Comparison of ENCODE assay signal across 8 cellular contexts in the genomic region with DNA sequence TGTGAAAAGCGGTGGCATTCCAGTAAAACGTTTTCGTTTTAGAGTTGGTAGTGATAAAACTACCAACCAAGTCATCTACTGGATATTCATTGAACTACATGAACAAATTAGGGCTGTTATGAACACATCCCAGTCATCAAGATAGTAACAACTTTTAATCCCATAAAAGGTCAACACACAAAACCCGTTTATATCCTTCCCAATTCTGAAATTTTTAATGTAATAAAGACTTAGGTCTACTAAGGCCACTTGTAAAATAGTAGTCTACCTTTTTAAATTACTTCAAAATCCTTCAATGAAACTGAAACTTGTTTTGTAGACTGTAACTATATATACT. TPM values are rescaled to one million over a fixed set of nuclear protein-coding genes. Genes with fewer than 3 reads are reported as not detected.
A peak's percentile ranks its signal among the peaks of the same experiment; 100 is the strongest.
DNase-seq lines count a peak whose midpoint lies in the region; ATAC-seq, FAIRE-seq and TF ChIP-seq lines count a peak whose summit lies in the region.

No MANE protein-coding gene starts in this region.

- H3K9me3 Mint-ChIP-seq in activated naive CD4-positive, alpha-beta T cell treated with anti-CD3 and anti-CD28 coated beads, Interleukin-2, amount 50 U/mL, for 24 hours: no peaks in the 10 kb centered on the region
- H3K9me3 Mint-ChIP-seq in activated CD4-positive, alpha-beta memory T cell treated with anti-CD3 and anti-CD28 coated beads, Interleukin-2, amount 10 ng/mL, durations not matched to agents 7 days and 5 days: no peaks in the 10 kb centered on the region

- H3K9me1 ChIP-seq in keratinocyte (ENCODE audit: control insufficient read depth, extremely low read depth, insufficient read depth, low read length): peaks cover 3% of the 10 kb centered on the region

- peak; percentile 51 for FAIRE-seq in keratinocyte (lab: Jason Lieb, UNC)

- TF ChIP-seq CTCF in keratinocyte (optimal IDR thresholded peaks at IDR 0.05 in 1 of 3, IDR thresholded peaks at IDR 0.05 in 1 of 3, conservative IDR thresholded peaks at IDR 0.05 in 1 of 3; ENCODE audit: extremely low read depth in 1 of 3, insufficient read depth in 2 of 3, low read length in 3 of 3) (no peak), upper lobe of right lung (IDR thresholded peaks at IDR 0.05) (no peak)

- H3K27me3 ChIP-seq in keratinocyte (ENCODE audit: control insufficient read depth, extremely low read depth, insufficient read depth, low read length) (no peaks in the 10 kb centered on the region), upper lobe of right lung (no peaks in the 10 kb centered on the region)

- H3K36me3 ChIP-seq in keratinocyte (ENCODE audit: control insufficient read depth in 2 of 2, extremely low read depth in 1 of 2, insufficient read depth in 2 of 2, low read length in 2 of 2) (peaks cover 0 to 3% of the 10 kb centered on the region in 2 experiments), upper lobe of right lung (peaks cover 6% of the 10 kb centered on the region)

- ATAC-seq in upper lobe of right lung: no peak
- no peak for ATAC-seq in GM18858 (IDR thresholded peaks at IDR 0.05; ENCODE audit: unreplicated experiment)

- H3K9me3 ChIP-seq in keratinocyte (ENCODE audit: control insufficient read depth, low read depth, low read length) (no peaks in the 10 kb centered on the region), upper lobe of right lung (no peaks in the 10 kb centered on the region)

- peak overlapping the region; percentile 96 for H3K27ac Mint-ChIP-seq in activated naive CD4-positive, alpha-beta T cell treated with anti-CD3 and anti-CD28 coated beads, Interleukin-2, amount 50 U/mL, for 24 hours
- H3K27ac Mint-ChIP-seq in activated CD4-positive, alpha-beta memory T cell treated with anti-CD3 and anti-CD28 coated beads, Interleukin-2, amount 10 ng/mL, durations not matched to agents 7 days and 5 days: peak overlapping the region; percentile 82

- H3K4me2 ChIP-seq in keratinocyte (ENCODE audit: control insufficient read depth, extremely low read depth, insufficient read depth, low read depth, low read length): peak overlapping the region; percentile 99

- peak overlapping the region; percentile 95 for H3K4me3 Mint-ChIP-seq in activated naive CD4-positive, alpha-beta T cell treated with anti-CD3 and anti-CD28 coated beads, Interleukin-2, amount 50 U/mL, for 24 hours
- H3K4me3 Mint-ChIP-seq in activated CD4-positive, alpha-beta memory T cell treated with anti-CD3 and anti-CD28 coated beads, Interleukin-2, amount 10 ng/mL, durations not matched to agents 7 days and 5 days: peak overlapping the region; percentile 98

- peaks cover 60% of the 10 kb centered on the region for H3K79me2 ChIP-seq in keratinocyte (ENCODE audit: control insufficient read depth, insufficient read depth, low read length)

- H3K4me1 Mint-ChIP-seq in activated naive CD4-positive, alpha-beta T cell treated with anti-CD3 and anti-CD28 coated beads, Interleukin-2, amount 50 U/mL, for 24 hours: peaks cover 52% of the 10 kb centered on the region
- H3K4me1 Mint-ChIP-seq in activated CD4-positive, alpha-beta memory T cell treated with anti-CD3 and anti-CD28 coated beads, Interleukin-2, amount 10 ng/mL, durations not matched to agents 7 days and 5 days: peaks cover 35% of the 10 kb centered on the region

- no peak for DNase-seq in activated naive CD4-positive, alpha-beta T cell treated with anti-CD3 and anti-CD28 coated beads, Interleukin-2, amount 50 U/mL, for 16 hours
- no peak for DNase-seq in activated CD4-positive, alpha-beta memory T cell treated with anti-CD3 and anti-CD28 coated beads, Interleukin-2, amount 10 ng/mL, durations not matched to agents 7 days and 5 days
- DNase-seq in keratinocyte (ENCODE audit: low read depth, low spot score): no peak
- DNase-seq in upper lobe of right lung: no peak
- DNase-seq in NCI-H526 treated with DMSO at 0.1 percent for 48 hours (lab: John Stamatoyannopoulos, UW): no peak
- DNase-seq in NCI-H526 (lab: John Stamatoyannopoulos, UW): no peak

- dilution Hi-C loops in keratinocyte (cut with MboI; ENCODE audit: extremely low pct_ligation_motif_present, low sequenced_read_pairs): no loop called here

- POLR2A ChIA-PET in activated CD4-positive, alpha-beta memory T cell treated with anti-CD3 and anti-CD28 coated beads, Interleukin-2, amount 10 ng/mL, durations not matched to agents 7 days and 5 days (lab: Charles Lee): interaction anchor here (3.0 to 3.5 kb wide), 2 partner anchors 46 to 571 kb away, joined by 26 to 74 read pairs; partner anchors contain the start of genes KLLN and PTEN

- H4K20me1 ChIP-seq in keratinocyte (ENCODE audit: control insufficient read depth, extremely low read depth, insufficient read depth, low read length): no peaks in the 10 kb centered on the region

- CTCF ChIA-PET in activated CD4-positive, alpha-beta memory T cell treated with anti-CD3 and anti-CD28 coated beads, Interleukin-2, amount 10 ng/mL, durations not matched to agents 7 days and 5 days (lab: Charles Lee): no interaction called here

- intact Hi-C loops in upper lobe of right lung (cut with DNase I): no loop called here

- H3K4me1 ChIP-seq in keratinocyte (ENCODE audit: control insufficient read depth, extremely low read depth, insufficient read depth, low read length) (peaks cover 23% of the 10 kb centered on the region), upper lobe of right lung (peaks cover 23% of the 10 kb centered on the region)

- peak overlapping the region; percentile 98 for H3K9ac ChIP-seq in keratinocyte (ENCODE audit: control insufficient read depth, extremely low read depth, insufficient read depth, low read length)

- H3K4me3 ChIP-seq in keratinocyte (ENCODE audit: control insufficient read depth in 2 of 3, extremely low read depth in 1 of 3, insufficient read depth in 2 of 3, low read depth in 1 of 3, low read length in 3 of 3) (peak overlapping the region; percentile 75 to 98 (median 98)), upper lobe of right lung (peak overlapping the region; percentile 72)

- H3K36me3 Mint-ChIP-seq in activated naive CD4-positive, alpha-beta T cell treated with anti-CD3 and anti-CD28 coated beads, Interleukin-2, amount 50 U/mL, for 24 hours: peaks cover 7% of the 10 kb centered on the region
- H3K36me3 Mint-ChIP-seq in activated CD4-positive, alpha-beta memory T cell treated with anti-CD3 and anti-CD28 coated beads, Interleukin-2, amount 10 ng/mL, durations not matched to agents 7 days and 5 days (ENCODE audit: low read depth): peaks cover 30% of the 10 kb centered on the region

- H3K27ac ChIP-seq in keratinocyte (ENCODE audit: control insufficient read depth, insufficient read depth, low read length) (peak overlapping the region; percentile 94), upper lobe of right lung (no peak overlapping the region)

- H3K27me3 Mint-ChIP-seq in activated naive CD4-positive, alpha-beta T cell treated with anti-CD3 and anti-CD28 coated beads, Interleukin-2, amount 50 U/mL, for 24 hours: no peaks in the 10 kb centered on the region
- H3K27me3 Mint-ChIP-seq in activated CD4-positive, alpha-beta memory T cell treated with anti-CD3 and anti-CD28 coated beads, Interleukin-2, amount 10 ng/mL, durations not matched to agents 7 days and 5 days: no peaks in the 10 kb centered on the region

- no peak overlapping the region for H2AFZ ChIP-seq in keratinocyte (ENCODE audit: control insufficient read depth, low read length)

RNA-seq across cellular contexts. Expression of gene ATAD1, which starts 1.2 kb away (rescaled TPM):
- 10 to 100 TPM; 38.5 to 42.2 TPM for total RNA-seq in activated CD4-positive, alpha-beta memory T cell treated with anti-CD3 and anti-CD28 coated beads, Interleukin-2, amount 10 ng/mL, durations not matched to agents 7 days and 5 days
- 26.2 to 51.0 TPM (median 29.1 TPM) in 3 replicates for polyA plus RNA-seq in keratinocyte
- polyA plus RNA-seq in keratinocyte (2011; ENCODE audit: low read depth): 206 TPM
- 16.1 and 34.4 TPM in 2 replicates for polyA plus RNA-seq in keratinocyte (2011; cell fraction: cytosol; rRNA removed)
- 48.3 and 79.4 TPM in 2 replicates for polyA plus RNA-seq in keratinocyte (2011; cell fraction: nucleus; rRNA removed)
- polyA plus RNA-seq in keratinocyte (2012; ENCODE audit: low replicate concordance): 26.1 and 43.0 TPM in 2 replicates
- polyA minus RNA-seq in keratinocyte: 4.9 to 45.8 TPM (median 18.1 TPM) in 3 replicates
- polyA minus RNA-seq in keratinocyte (2011; cell fraction: cytosol; rRNA and poly(A)+ RNA removed): 14.0 TPM
- polyA minus RNA-seq in keratinocyte (2011; cell fraction: nucleus; rRNA and poly(A)+ RNA removed): 29.6 and 65.8 TPM in 2 replicates
- total RNA-seq in upper lobe of right lung: 45.9 TPM

RNA-seq across cellular contexts. Expression of gene KLLN, which starts 46.5 kb away (rescaled TPM):
- total RNA-seq in activated CD4-positive, alpha-beta memory T cell treated with anti-CD3 and anti-CD28 coated beads, Interleukin-2, amount 10 ng/mL, durations not matched to agents 7 days and 5 days: under 1 TPM; 0.81 to 0.95 TPM
- 0.10 to 0.31 TPM (median 0.16 TPM) in 3 replicates for polyA plus RNA-seq in keratinocyte
- 0.12 TPM for polyA plus RNA-seq in keratinocyte (2011; ENCODE audit: low read depth)
- 0.17 and 0.22 TPM in 2 replicates for polyA plus RNA-seq in keratinocyte (2011; cell fraction: cytosol; rRNA removed)
- 0.16 and 0.17 TPM in 2 replicates for polyA plus RNA-seq in keratinocyte (2011; cell fraction: nucleus; rRNA removed)
- 0.13 and 0.25 TPM in 2 replicates for polyA plus RNA-seq in keratinocyte (2012; ENCODE audit: low replicate concordance)
- polyA minus RNA-seq in keratinocyte: 0.10 to 0.35 TPM (median 0.26 TPM) in 3 replicates
- 0.58 TPM for polyA minus RNA-seq in keratinocyte (2011; cell fraction: cytosol; rRNA and poly(A)+ RNA removed)
- polyA minus RNA-seq in keratinocyte (2011; cell fraction: nucleus; rRNA and poly(A)+ RNA removed): 0.16 and 0.32 TPM in 2 replicates
- 0.41 TPM for total RNA-seq in upper lobe of right lung

RNA-seq across cellular contexts. Expression of gene PTEN, which starts 46.6 kb away (rescaled TPM):
- total RNA-seq in activated CD4-positive, alpha-beta memory T cell treated with anti-CD3 and anti-CD28 coated beads, Interleukin-2, amount 10 ng/mL, durations not matched to agents 7 days and 5 days: 10 to 100 TPM; 88.5 to 89.2 TPM
- 11.7 to 39.4 TPM (median 23.8 TPM) in 3 replicates for polyA plus RNA-seq in keratinocyte
- 134 TPM for polyA plus RNA-seq in keratinocyte (2011; ENCODE audit: low read depth)
- 14.0 and 23.4 TPM in 2 replicates for polyA plus RNA-seq in keratinocyte (2011; cell fraction: cytosol; rRNA removed)
- polyA plus RNA-seq in keratinocyte (2011; cell fraction: nucleus; rRNA removed): 11.7 and 16.1 TPM in 2 replicates
- 26.8 and 38.1 TPM in 2 replicates for polyA plus RNA-seq in keratinocyte (2012; ENCODE audit: low replicate concordance)
- 11.7 to 85.4 TPM (median 37.7 TPM) in 3 replicates for polyA minus RNA-seq in keratinocyte
- polyA minus RNA-seq in keratinocyte (2011; cell fraction: cytosol; rRNA and poly(A)+ RNA removed): 33.4 TPM
- polyA minus RNA-seq in keratinocyte (2011; cell fraction: nucleus; rRNA and poly(A)+ RNA removed): 40.6 and 51.3 TPM in 2 replicates
- 101 TPM for total RNA-seq in upper lobe of right lung
